Comparison of ENCODE assay signal across 15 cellular contexts in genomic region chr5:90967851-90968250, GRCh38.
DNase-seq lines count a peak whose midpoint lies in the region; ATAC-seq, FAIRE-seq and TF ChIP-seq lines count a peak whose summit lies in the region.
"Had no signal": no experiment of that assay in that cellular context is flagged by ENCODE, and none has a peak within 500 bp of the region (broad histone marks: within the 10 kb centered on the region; RNA-seq: fewer than 3 reads in every experiment).

No MANE protein-coding gene starts in this region.

- 73% methylated on average over 4 of the region's 4 CpGs for WGBS in A549 (ENCODE audit: missing lambda C conversion rate)

- no peaks in the 10 kb centered on the region for H3K36me3 Mint-ChIP-seq in activated T-cell treated with anti-CD3 and anti-CD28 coated beads, Interleukin-2, amount 50 U/mL, for 4 hours (ENCODE audit: insufficient read depth)
- H3K36me3 Mint-ChIP-seq: CD4-positive, CD25-positive, alpha-beta regulatory T cell; IgD-negative memory B cell had no signal

- no peaks in the 10 kb centered on the region for H3K9me3 Mint-ChIP-seq in activated T-cell treated with anti-CD3 and anti-CD28 coated beads, Interleukin-2, amount 50 U/mL, for 4 hours

- TF ChIP-seq EP300 in A549 (IDR thresholded peaks at IDR 0.05), result no peak

- TF ChIP-seq RAD21 in A549 (conservative IDR thresholded peaks at IDR 0.05 in 1 of 2, IDR thresholded peaks at IDR 0.05 in 1 of 2), result no peak

- ATAC-seq in A549 (no peak), GM18907 (IDR thresholded peaks at IDR 0.05; ENCODE audit: unreplicated experiment) (no peak)
- ATAC-seq in activated T-cell treated with anti-CD3 and anti-CD28 coated beads, Interleukin-2, amount 50 U/mL, for 4 hours, result no peak

- TF ChIP-seq POLR2A in A549 (IDR thresholded peaks at IDR 0.05; ENCODE audit: low read length), result no peak

- peaks cover 2% of the 10 kb centered on the region for H3K4me1 Mint-ChIP-seq in activated T-cell treated with anti-CD3 and anti-CD28 coated beads, Interleukin-2, amount 50 U/mL, for 4 hours (ENCODE audit: low read depth)
- H3K4me1 Mint-ChIP-seq: CD4-positive, CD25-positive, alpha-beta regulatory T cell; IgD-negative memory B cell had no signal

- H3K4me3 ChIP-seq in A549, result no peak overlapping the region
- H3K4me3 ChIP-seq in choroid plexus epithelial cell (ENCODE audit: low read depth, low read length), result no peak overlapping the region
- H3K4me3 ChIP-seq: BLaER1 treated with 17β-estradiol and CSF1 and Interleukin-3, amounts not matched to agents 10 nM and 100 nM; GM23248 had no signal

- CTCF ChIA-PET in A549 (lab: Yijun Ruan, JAX), result interaction anchor here (1.3 kb wide), 1 partner anchor 36 kb away, joined by 3 read pairs; no protein-coding TSS in a partner anchor

- DNase-seq in A549 (ENCODE audit: low read depth in 1 of 2, low spot score in 1 of 2) (no peak), choroid plexus epithelial cell (ENCODE audit: low read depth) (peak; percentile 60), glomerular endothelial cell (ENCODE audit: extremely low read depth, low read depth, low spot score) (peak; percentile 60), pulmonary artery endothelial cell (ENCODE audit: low read depth, low spot score) (peak; percentile 5), NCI-H345 (lab: John Stamatoyannopoulos, UW) (no peak)
- no peak for DNase-seq in activated T-cell treated with anti-CD3 and anti-CD28 coated beads, Interleukin-2, amount 50 U/mL, for 4 hours
- no peak for DNase-seq in activated T-cell treated with anti-CD3 and anti-CD28 coated beads, Interleukin-2, amount 50 U/mL, for 1 hour
- DNase-seq: AML-193; CD4-positive, CD25-positive, alpha-beta regulatory T cell; H7 had no signal

- no peak overlapping the region for H3K4me3 Mint-ChIP-seq in activated T-cell treated with anti-CD3 and anti-CD28 coated beads, Interleukin-2, amount 50 U/mL, for 4 hours
- H3K4me3 Mint-ChIP-seq: CD4-positive, CD25-positive, alpha-beta regulatory T cell; IgD-negative memory B cell had no signal

- peaks cover 19% of the 10 kb centered on the region for H3K27me3 Mint-ChIP-seq in activated T-cell treated with anti-CD3 and anti-CD28 coated beads, Interleukin-2, amount 50 U/mL, for 4 hours (ENCODE audit: low read depth)

- no peaks in the 10 kb centered on the region for H3K4me1 ChIP-seq in A549

- peaks cover 4% of the 10 kb centered on the region; the same call in 1 of the 3 replicates for H3K9me3 ChIP-seq in A549

- H3K27ac ChIP-seq in A549, result no peak overlapping the region
- H3K27ac ChIP-seq: 22Rv1; BLaER1 treated with 17β-estradiol and CSF1 and Interleukin-3, amounts not matched to agents 10 nM and 100 nM; GM23248 had no signal

- TF ChIP-seq CTCF in A549 (IDR thresholded peaks at IDR 0.05), result no peak
- no peak for TF ChIP-seq CTCF in choroid plexus epithelial cell (conservative IDR thresholded peaks at IDR 0.05; ENCODE audit: low read depth, low read length)

- POLR2A ChIA-PET in A549 (lab: Yijun Ruan, JAX), result no interaction called here

- FAIRE-seq in A549 (lab: Jason Lieb, UNC), result peak; percentile 68

- H3K4me2 ChIP-seq in A549, result no peak overlapping the region

TF ChIP-seq in A549, 52 proteins besides CTCF, POLR2A, EP300 and RAD21:
- TF ChIP-seq JUNB (IDR thresholded peaks at IDR 0.05) (no peak), MAX (IDR thresholded peaks at IDR 0.05) (no peak), JUN (IDR thresholded peaks at IDR 0.05) (no peak), ZFP36 (IDR thresholded peaks at IDR 0.05; ENCODE audit: borderline replicate concordance, partially characterized antibody) (no peak), ZC3H11A (IDR thresholded peaks at IDR 0.05) (no peak), BCL3 (IDR thresholded peaks at IDR 0.05) (no peak), TP53 (CRISPR knock-in tag; IDR thresholded peaks at IDR 0.05) (no peak), FOSL2 (IDR thresholded peaks at IDR 0.05) (no peak), FOSL2 (CRISPR knock-in tag; IDR thresholded peaks at IDR 0.05) (no peak), HOXB13 (CRISPR knock-in tag; IDR thresholded peaks at IDR 0.05; ENCODE audit: low read depth) (no peak), POLR2AphosphoS2 (conservative IDR thresholded peaks at IDR 0.05; ENCODE audit: low read length) (no peak), NFE2L2 (conservative IDR thresholded peaks at IDR 0.05; ENCODE audit: low read length) (no peak), CHD4 (IDR thresholded peaks at IDR 0.05; ENCODE audit: borderline replicate concordance) (no peak), CEBPB (IDR thresholded peaks at IDR 0.05) (no peak), FOSB (CRISPR knock-in tag; IDR thresholded peaks at IDR 0.05) (no peak), MAZ (IDR thresholded peaks at IDR 0.05; ENCODE audit: borderline replicate concordance, low read depth, low read length) (no peak), RCOR1 (IDR thresholded peaks at IDR 0.05; ENCODE audit: low read depth, low read length) (no peak), RNF2 (IDR thresholded peaks at IDR 0.05; ENCODE audit: borderline replicate concordance, low read depth) (no peak), HES2 (IDR thresholded peaks at IDR 0.05) (no peak), KDM5A (IDR thresholded peaks at IDR 0.05) (no peak)
- TF ChIP-seq, protein P1, sequence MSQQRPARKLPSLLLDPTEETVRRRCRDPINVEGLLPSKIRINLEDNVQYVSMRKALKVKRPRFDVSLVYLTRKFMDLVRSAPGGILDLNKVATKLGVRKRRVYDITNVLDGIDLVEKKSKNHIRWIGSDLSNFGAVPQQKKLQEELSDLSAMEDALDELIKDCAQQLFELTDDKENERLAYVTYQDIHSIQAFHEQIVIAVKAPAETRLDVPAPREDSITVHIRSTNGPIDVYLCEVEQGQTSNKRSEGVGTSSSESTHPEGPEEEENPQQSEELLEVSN (IDR thresholded peaks at IDR 0.05; ENCODE audit: borderline replicate concordance, low read depth), result no peak

Comparison
In these comparisons a context has a peak if more than half of its experiments do, and no peak if none do; other contexts are left out.
1. DNase-seq: peak in choroid plexus epithelial cell (single experiment), glomerular endothelial cell (single experiment) and pulmonary artery endothelial cell (single experiment); none in A549 (0 of 2), activated T-cell treated with anti-CD3 and anti-CD28 coated beads, Interleukin-2, amount 50 U/mL, for 4 hours (single experiment), NCI-H345 (single experiment) and activated T-cell treated with anti-CD3 and anti-CD28 coated beads, Interleukin-2, amount 50 U/mL, for 1 hour (single experiment).